In the genomic region with DNA sequence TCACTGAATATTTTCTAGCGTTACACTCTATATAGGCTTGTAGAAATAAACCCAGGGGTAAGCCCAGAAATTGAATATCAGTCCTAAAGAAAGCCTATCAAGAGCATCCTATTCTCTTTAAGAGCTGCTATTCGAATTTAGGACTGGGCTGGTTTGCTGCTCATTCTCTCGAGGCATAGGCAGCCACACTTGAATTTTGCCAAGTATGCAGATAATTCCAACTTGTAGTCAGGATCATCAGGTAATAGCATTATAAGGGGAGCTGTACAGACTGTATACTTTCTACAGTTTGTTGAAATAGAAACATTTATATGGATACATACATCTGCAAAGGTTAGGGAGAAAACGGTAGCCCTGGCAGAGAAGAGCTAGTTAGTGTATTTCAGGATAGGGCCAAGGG, we compare ENCODE assay signal across 2 cellular contexts.
A peak's percentile ranks its signal among the peaks of the same experiment; 100 is the strongest.
TF ChIP-seq lines count a peak whose summit lies in the region.

No MANE protein-coding gene starts in this region.

TF ChIP-seq in K562, 482 proteins besides CTCF, POLR2A, EP300 and RAD21:
- no peak for TF ChIP-seq NELFE (IDR thresholded peaks at IDR 0.05; ENCODE audit: insufficient read depth, insufficient read length)
- TF ChIP-seq, protein P1, sequence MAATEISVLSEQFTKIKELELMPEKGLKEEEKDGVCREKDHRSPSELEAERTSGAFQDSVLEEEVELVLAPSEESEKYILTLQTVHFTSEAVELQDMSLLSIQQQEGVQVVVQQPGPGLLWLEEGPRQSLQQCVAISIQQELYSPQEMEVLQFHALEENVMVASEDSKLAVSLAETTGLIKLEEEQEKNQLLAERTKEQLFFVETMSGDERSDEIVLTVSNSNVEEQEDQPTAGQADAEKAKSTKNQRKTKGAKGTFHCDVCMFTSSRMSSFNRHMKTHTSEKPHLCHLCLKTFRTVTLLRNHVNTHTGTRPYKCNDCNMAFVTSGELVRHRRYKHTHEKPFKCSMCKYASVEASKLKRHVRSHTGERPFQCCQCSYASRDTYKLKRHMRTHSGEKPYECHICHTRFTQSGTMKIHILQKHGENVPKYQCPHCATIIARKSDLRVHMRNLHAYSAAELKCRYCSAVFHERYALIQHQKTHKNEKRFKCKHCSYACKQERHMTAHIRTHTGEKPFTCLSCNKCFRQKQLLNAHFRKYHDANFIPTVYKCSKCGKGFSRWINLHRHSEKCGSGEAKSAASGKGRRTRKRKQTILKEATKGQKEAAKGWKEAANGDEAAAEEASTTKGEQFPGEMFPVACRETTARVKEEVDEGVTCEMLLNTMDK (IDR thresholded peaks at IDR 0.05; ENCODE audit: borderline replicate concordance, insufficient read depth, low read depth, low read length, poor library complexity, severe bottlenecking) = no peak
- TF ChIP-seq NR2C2 (CRISPR knock-in tag; IDR thresholded peaks at IDR 0.05) = no peak
- TF ChIP-seq NR2C2 (tag; IDR thresholded peaks at IDR 0.05) = no peak
- TF ChIP-seq MAFG (tag; conservative IDR thresholded peaks at IDR 0.05) = 0 out of 2 replicates have a peak, but pooled peaks have one; percentile 13
- peak; percentile 36; the same call in 1 of the 2 replicates for TF ChIP-seq C11orf30 (IDR thresholded peaks at IDR 0.05; ENCODE audit: low read depth)
- peak; percentile 71; the same call in 1 of the 2 replicates for TF ChIP-seq ZNF316 (IDR thresholded peaks at IDR 0.05)
- TF ChIP-seq ZNF644 (tag; IDR thresholded peaks at IDR 0.05; ENCODE audit: low read depth) = no peak
- TF ChIP-seq DIDO1 (tag; IDR thresholded peaks at IDR 0.05; ENCODE audit: low read depth) = no peak
- no peak for TF ChIP-seq SUPT5H (IDR thresholded peaks at IDR 0.05)
- TF ChIP-seq ZNF3 (CRISPR knock-in tag; IDR thresholded peaks at IDR 0.05) = no peak

TF ChIP-seq in neural cell, 6 proteins besides CTCF, POLR2A, EP300 and RAD21:
- TF ChIP-seq, protein P2, sequence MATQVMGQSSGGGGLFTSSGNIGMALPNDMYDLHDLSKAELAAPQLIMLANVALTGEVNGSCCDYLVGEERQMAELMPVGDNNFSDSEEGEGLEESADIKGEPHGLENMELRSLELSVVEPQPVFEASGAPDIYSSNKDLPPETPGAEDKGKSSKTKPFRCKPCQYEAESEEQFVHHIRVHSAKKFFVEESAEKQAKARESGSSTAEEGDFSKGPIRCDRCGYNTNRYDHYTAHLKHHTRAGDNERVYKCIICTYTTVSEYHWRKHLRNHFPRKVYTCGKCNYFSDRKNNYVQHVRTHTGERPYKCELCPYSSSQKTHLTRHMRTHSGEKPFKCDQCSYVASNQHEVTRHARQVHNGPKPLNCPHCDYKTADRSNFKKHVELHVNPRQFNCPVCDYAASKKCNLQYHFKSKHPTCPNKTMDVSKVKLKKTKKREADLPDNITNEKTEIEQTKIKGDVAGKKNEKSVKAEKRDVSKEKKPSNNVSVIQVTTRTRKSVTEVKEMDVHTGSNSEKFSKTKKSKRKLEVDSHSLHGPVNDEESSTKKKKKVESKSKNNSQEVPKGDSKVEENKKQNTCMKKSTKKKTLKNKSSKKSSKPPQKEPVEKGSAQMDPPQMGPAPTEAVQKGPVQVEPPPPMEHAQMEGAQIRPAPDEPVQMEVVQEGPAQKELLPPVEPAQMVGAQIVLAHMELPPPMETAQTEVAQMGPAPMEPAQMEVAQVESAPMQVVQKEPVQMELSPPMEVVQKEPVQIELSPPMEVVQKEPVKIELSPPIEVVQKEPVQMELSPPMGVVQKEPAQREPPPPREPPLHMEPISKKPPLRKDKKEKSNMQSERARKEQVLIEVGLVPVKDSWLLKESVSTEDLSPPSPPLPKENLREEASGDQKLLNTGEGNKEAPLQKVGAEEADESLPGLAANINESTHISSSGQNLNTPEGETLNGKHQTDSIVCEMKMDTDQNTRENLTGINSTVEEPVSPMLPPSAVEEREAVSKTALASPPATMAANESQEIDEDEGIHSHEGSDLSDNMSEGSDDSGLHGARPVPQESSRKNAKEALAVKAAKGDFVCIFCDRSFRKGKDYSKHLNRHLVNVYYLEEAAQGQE (IDR thresholded peaks at IDR 0.05; ENCODE audit: borderline replicate concordance) = no peak
- TF ChIP-seq TAF1 (IDR thresholded peaks at IDR 0.05; ENCODE audit: low read depth) (no peak), SMC3 (conservative IDR thresholded peaks at IDR 0.05; ENCODE audit: poor library complexity) (no peak), MXI1 (conservative IDR thresholded peaks at IDR 0.05; ENCODE audit: poor library complexity, severe bottlenecking) (no peak), EZH2 (IDR thresholded peaks at IDR 0.05; ENCODE audit: borderline replicate concordance, insufficient read depth, low read length, poor library complexity, severe bottlenecking) (no peak), POLR2AphosphoS5 (IDR thresholded peaks at IDR 0.05) (no peak)
